In genomic region chr11:110951609-110952008, GRCh38 we compare ENCODE assay signal across 15 cellular contexts.
A peak's percentile ranks its signal among the peaks of the same experiment; 100 is the strongest.
DNase-seq lines count a peak whose midpoint lies in the region; ATAC-seq and TF ChIP-seq lines count a peak whose summit lies in the region.
"Had no signal": no experiment of that assay in that cellular context is flagged by ENCODE, and none has a peak within 500 bp of the region (broad histone marks: within the 10 kb centered on the region; RNA-seq: fewer than 3 reads in every experiment).

No MANE protein-coding gene starts in this region.

- no peaks in the 10 kb centered on the region for H3K4me1 Mint-ChIP-seq in activated CD4-positive, alpha-beta T cell treated with anti-CD3 and anti-CD28 coated beads for 36 hours
- H3K4me1 Mint-ChIP-seq in activated T-helper 2 cell treated with anti-CD3 and anti-CD28 coated beads, Interferon-gamma antibody, Interleukin-2, Interleukin-4, amounts not matched to agents 10 μg/mL and 5 μg/mL and 100 μg/mL, durations not matched to agents 14 hours and 24 hours and 36 hours (ENCODE audit: low read depth), result no peaks in the 10 kb centered on the region

- no peak for DNase-seq in activated CD4-positive, alpha-beta T cell treated with anti-CD3 and anti-CD28 coated beads for 36 hours
- DNase-seq in activated CD4-positive, alpha-beta T cell treated with anti-CD3 and anti-CD28 coated beads, Interleukin-2, amount 50 U/mL, for 48 hours, result no peak
- DNase-seq in NCI-H128 (lab: John Stamatoyannopoulos, UW; ENCODE audit: unreplicated experiment) (peak; percentile 92), esophagus muscularis mucosa (ENCODE audit: extremely low spot score) (no peak)
- DNase-seq in activated T-helper 2 cell treated with anti-CD3 and anti-CD28 coated beads, Interferon-gamma antibody, Interleukin-2, Interleukin-4, amounts not matched to agents 10 μg/mL and 5 μg/mL and 100 μg/mL, durations not matched to agents 14 hours and 24 hours and 36 hours (ENCODE audit: low spot score), result no peak
- DNase-seq: activated CD4-positive, CD25-positive, alpha-beta regulatory T cell treated with anti-CD3 and anti-CD28 coated beads, Interleukin-2, amount 50 U/mL, for 72 hours; dorsolateral prefrontal cortex; foreskin melanocyte; NCI-H146; PC-3; SW 1271 had no signal

- H3K27me3 Mint-ChIP-seq in activated CD4-positive, alpha-beta T cell treated with anti-CD3 and anti-CD28 coated beads for 36 hours, result no peaks in the 10 kb centered on the region
- no peaks in the 10 kb centered on the region for H3K27me3 Mint-ChIP-seq in activated T-helper 2 cell treated with anti-CD3 and anti-CD28 coated beads, Interferon-gamma antibody, Interleukin-2, Interleukin-4, amounts not matched to agents 10 μg/mL and 5 μg/mL and 100 μg/mL, durations not matched to agents 14 hours and 24 hours and 36 hours (ENCODE audit: low read depth)

- H3K4me1 ChIP-seq in esophagus muscularis mucosa (peaks cover 0 to 8% (median 1%) of the 10 kb centered on the region in 4 donors), subcutaneous abdominal adipose tissue (ENCODE audit: control insufficient read depth in 5 of 5, insufficient read depth in 5 of 5, low read length in 5 of 5) (peaks cover 3 to 37% (median 28%) of the 10 kb centered on the region in 5 donors)
- H3K4me1 ChIP-seq: HAP-1 had no signal

- no peak for TF ChIP-seq EP300 in esophagus muscularis mucosa (IDR thresholded peaks at IDR 0.05)

- no peak overlapping the region for H3K27ac Mint-ChIP-seq in activated CD4-positive, alpha-beta T cell treated with anti-CD3 and anti-CD28 coated beads for 36 hours
- no peak overlapping the region for H3K27ac Mint-ChIP-seq in activated T-helper 2 cell treated with anti-CD3 and anti-CD28 coated beads, Interferon-gamma antibody, Interleukin-2, Interleukin-4, amounts not matched to agents 10 μg/mL and 5 μg/mL and 100 μg/mL, durations not matched to agents 14 hours and 24 hours and 36 hours

- no peaks in the 10 kb centered on the region for H3K36me3 ChIP-seq in esophagus muscularis mucosa
- no peaks in the 10 kb centered on the region for H3K36me3 ChIP-seq in subcutaneous abdominal adipose tissue (ENCODE audit: control insufficient read depth in 5 of 5, insufficient read depth in 5 of 5, low read length in 5 of 5)
- H3K36me3 ChIP-seq: HAP-1 had no signal

- peak overlapping the region in 2 of 5 donors; percentile 32 to 51 for H3K9ac ChIP-seq in subcutaneous abdominal adipose tissue (ENCODE audit: low read length in 5 of 5)

- no peaks in the 10 kb centered on the region for H3K36me3 Mint-ChIP-seq in activated CD4-positive, alpha-beta T cell treated with anti-CD3 and anti-CD28 coated beads for 36 hours (ENCODE audit: low read depth)
- no peaks in the 10 kb centered on the region for H3K36me3 Mint-ChIP-seq in activated T-helper 2 cell treated with anti-CD3 and anti-CD28 coated beads, Interferon-gamma antibody, Interleukin-2, Interleukin-4, amounts not matched to agents 10 μg/mL and 5 μg/mL and 100 μg/mL, durations not matched to agents 14 hours and 24 hours and 36 hours (ENCODE audit: low read depth)

- peak; percentile 49 for ATAC-seq in activated CD4-positive, alpha-beta T cell treated with anti-CD3 and anti-CD28 coated beads for 36 hours
- ATAC-seq in GM19397 (IDR thresholded peaks at IDR 0.05; ENCODE audit: unreplicated experiment) (no peak), HG03280 (IDR thresholded peaks at IDR 0.05; ENCODE audit: unreplicated experiment) (no peak)
- ATAC-seq: PC-3 had no signal

- H3K27me3 ChIP-seq in esophagus muscularis mucosa (no peaks in the 10 kb centered on the region), subcutaneous abdominal adipose tissue (ENCODE audit: control insufficient read depth in 5 of 5, insufficient read depth in 4 of 5, low read length in 5 of 5) (no peaks in the 10 kb centered on the region)
- H3K27me3 ChIP-seq: dorsolateral prefrontal cortex had no signal

- peak overlapping the region; percentile 20 to 52 (median 40) for H3K27ac ChIP-seq in esophagus muscularis mucosa (replicated peaks in 1 of 4)
- H3K27ac ChIP-seq in subcutaneous abdominal adipose tissue (ENCODE audit: low read depth, low read length), result peak overlapping the region; percentile 77

- TF ChIP-seq CTCF in esophagus muscularis mucosa (IDR thresholded peaks at IDR 0.05), result no peak

- TF ChIP-seq POLR2A in esophagus muscularis mucosa (IDR thresholded peaks at IDR 0.05; ENCODE audit: low read depth), result no peak

- H3K9me3 Mint-ChIP-seq in activated CD4-positive, alpha-beta T cell treated with anti-CD3 and anti-CD28 coated beads for 36 hours (ENCODE audit: low read depth), result no peaks in the 10 kb centered on the region
- H3K9me3 Mint-ChIP-seq in activated T-helper 2 cell treated with anti-CD3 and anti-CD28 coated beads, Interferon-gamma antibody, Interleukin-2, Interleukin-4, amounts not matched to agents 10 μg/mL and 5 μg/mL and 100 μg/mL, durations not matched to agents 14 hours and 24 hours and 36 hours, result no peaks in the 10 kb centered on the region

- POLR2A ChIA-PET in activated CD4-positive, alpha-beta T cell treated with anti-CD3 and anti-CD28 coated beads for 36 hours (lab: Charles Lee), result no interaction called here

- H3K4me3 ChIP-seq in esophagus muscularis mucosa (no peak overlapping the region), subcutaneous abdominal adipose tissue (ENCODE audit: low read depth in 1 of 5, low read length in 5 of 5) (no peak overlapping the region)
- H3K4me3 ChIP-seq: dorsolateral prefrontal cortex, HAP-1 had no signal

- CTCF ChIA-PET in activated CD4-positive, alpha-beta T cell treated with anti-CD3 and anti-CD28 coated beads for 36 hours (lab: Charles Lee), result interaction anchor here (0.7 to 1.2 kb wide), 3 partner anchors 56 to 118 kb away, joined by 3 read pairs; no protein-coding TSS in a partner anchor

- H3K9me3 ChIP-seq in esophagus muscularis mucosa (no peaks in the 10 kb centered on the region), subcutaneous abdominal adipose tissue (ENCODE audit: control insufficient read depth in 5 of 5, low read length in 5 of 5) (no peaks in the 10 kb centered on the region)
- H3K9me3 ChIP-seq: HAP-1 had no signal

- intact Hi-C loops in activated CD4-positive, alpha-beta T cell treated with anti-CD3 and anti-CD28 coated beads for 36 hours (cut with DNase I, micrococcal nuclease), result no loop called here
- intact Hi-C loops in esophagus muscularis mucosa (cut with DNase I), result no loop called here
- intact Hi-C loops in activated T-helper 2 cell treated with anti-CD3 and anti-CD28 coated beads, Interferon-gamma antibody, Interleukin-2, Interleukin-4, amounts not matched to agents 10 μg/mL and 5 μg/mL and 100 μg/mL, durations not matched to agents 14 hours and 24 hours and 36 hours (cut with micrococcal nuclease), result no loop called here

- no peak overlapping the region for H3K4me3 Mint-ChIP-seq in activated CD4-positive, alpha-beta T cell treated with anti-CD3 and anti-CD28 coated beads for 36 hours
- no peak overlapping the region for H3K4me3 Mint-ChIP-seq in activated T-helper 2 cell treated with anti-CD3 and anti-CD28 coated beads, Interferon-gamma antibody, Interleukin-2, Interleukin-4, amounts not matched to agents 10 μg/mL and 5 μg/mL and 100 μg/mL, durations not matched to agents 14 hours and 24 hours and 36 hours (ENCODE audit: low read depth)

- 82% methylated on average over 1 of the region's 1 CpG for WGBS in esophagus muscularis mucosa
